Comparison of ENCODE assay signal across 27 cellular contexts in genomic region chr6:83273596-83273995, GRCh38.
DNase-seq lines count a peak whose midpoint lies in the region; ATAC-seq and TF ChIP-seq lines count a peak whose summit lies in the region.
"Had no signal": no experiment of that assay in that cellular context is flagged by ENCODE, and none has a peak within 500 bp of the region (broad histone marks: within the 10 kb centered on the region; RNA-seq: fewer than 3 reads in every experiment).

No MANE protein-coding gene starts in this region.

- ATAC-seq in GM21447 (IDR thresholded peaks at IDR 0.05; ENCODE audit: unreplicated experiment) (no peak), HG03469 (IDR thresholded peaks at IDR 0.05; ENCODE audit: unreplicated experiment) (no peak)
- ATAC-seq in activated CD8-positive, alpha-beta memory T cell treated with anti-CD3 and anti-CD28 coated beads, Interleukin-2, amount 10 ng/mL, durations not matched to agents 7 days and 5 days = no peak
- ATAC-seq: effector memory CD8-positive, alpha-beta T cell; heart left ventricle; left colon had no signal

- no peaks in the 10 kb centered on the region for H3K9me3 Mint-ChIP-seq in activated CD8-positive, alpha-beta memory T cell treated with anti-CD3 and anti-CD28 coated beads, Interleukin-2, amount 10 ng/mL, durations not matched to agents 7 days and 5 days (ENCODE audit: low read depth)
- H3K9me3 Mint-ChIP-seq in type B pancreatic cell = no peaks in the 10 kb centered on the region
- H3K9me3 Mint-ChIP-seq: activated naive CD8-positive, alpha-beta T cell treated with anti-CD3 and anti-CD28 coated beads, Interleukin-2, amount 10 ng/mL, durations not matched to agents 7 days and 5 days; brain; effector memory CD8-positive, alpha-beta T cell; memory B cell had no signal

- peaks cover 7% of the 10 kb centered on the region for H3K27me3 Mint-ChIP-seq in activated CD8-positive, alpha-beta memory T cell treated with anti-CD3 and anti-CD28 coated beads, Interleukin-2, amount 10 ng/mL, durations not matched to agents 7 days and 5 days
- H3K27me3 Mint-ChIP-seq in type B pancreatic cell = no peaks in the 10 kb centered on the region
- H3K27me3 Mint-ChIP-seq: brain; effector memory CD8-positive, alpha-beta T cell had no signal

- DNase-seq in AG04449 (ENCODE audit: low read depth, low spot score) (peak; percentile 7), LHCN-M2 (ENCODE audit: low read depth) (peak; percentile 31), epithelial cell of esophagus (ENCODE audit: low read depth) (peak; percentile 7), myocyte (ENCODE audit: low read depth) (peak; percentile 20), type B pancreatic cell (ENCODE audit: extremely low spot score, unreplicated experiment) (no peak)
- DNase-seq in activated CD8-positive, alpha-beta memory T cell treated with anti-CD3 and anti-CD28 coated beads, Interleukin-2, amount 10 ng/mL, durations not matched to agents 7 days and 5 days = no peak
- DNase-seq: activated naive CD8-positive, alpha-beta T cell treated with anti-CD3 and anti-CD28 coated beads, Interleukin-2, amount 10 ng/mL, durations not matched to agents 7 days and 5 days; colonic mucosa; COR-L47; DMS79 treated with DMSO at 0.1 percent for 48 hours; effector memory CD8-positive, alpha-beta T cell; heart left ventricle; Kasumi-1; left colon; NCI-H1048; NCI-H187; NCI-H226; NCI-H748 treated with DMSO at 0.1 percent for 48 hours; RPMI8226; WERI-Rb-1 had no signal

- TF ChIP-seq CTCF in AG04449 (IDR thresholded peaks at IDR 0.05; ENCODE audit: insufficient read depth, low read length, missing control alignments) = no peak
- TF ChIP-seq CTCF in epithelial cell of esophagus (IDR thresholded peaks at IDR 0.05; ENCODE audit: insufficient read depth, low read depth, low read length, missing control alignments) = no peak
- no peak for TF ChIP-seq CTCF in type B pancreatic cell (conservative IDR thresholded peaks at IDR 0.05)

- no peak overlapping the region for H3K4me3 ChIP-seq in AG04449 (ENCODE audit: low read depth, low read length)
- H3K4me3 ChIP-seq in epithelial cell of esophagus (ENCODE audit: low read length) = no peak overlapping the region
- H3K4me3 ChIP-seq: BLaER1, colonic mucosa, esophagus muscularis mucosa, heart left ventricle, SK-N-MC had no signal

- no peak overlapping the region for H3K27ac Mint-ChIP-seq in activated CD8-positive, alpha-beta memory T cell treated with anti-CD3 and anti-CD28 coated beads, Interleukin-2, amount 10 ng/mL, durations not matched to agents 7 days and 5 days
- no peak overlapping the region for H3K27ac Mint-ChIP-seq in type B pancreatic cell
- H3K27ac Mint-ChIP-seq: activated naive CD8-positive, alpha-beta T cell treated with anti-CD3 and anti-CD28 coated beads, Interleukin-2, amount 10 ng/mL, durations not matched to agents 7 days and 5 days; brain; effector memory CD8-positive, alpha-beta T cell; memory B cell had no signal

- no peaks in the 10 kb centered on the region for H3K4me1 Mint-ChIP-seq in activated CD8-positive, alpha-beta memory T cell treated with anti-CD3 and anti-CD28 coated beads, Interleukin-2, amount 10 ng/mL, durations not matched to agents 7 days and 5 days
- H3K4me1 Mint-ChIP-seq in type B pancreatic cell (ENCODE audit: unreplicated experiment) = no peaks in the 10 kb centered on the region
- H3K4me1 Mint-ChIP-seq: activated naive CD8-positive, alpha-beta T cell treated with anti-CD3 and anti-CD28 coated beads, Interleukin-2, amount 10 ng/mL, durations not matched to agents 7 days and 5 days; brain; memory B cell had no signal

- no peak overlapping the region for H3K4me3 Mint-ChIP-seq in activated CD8-positive, alpha-beta memory T cell treated with anti-CD3 and anti-CD28 coated beads, Interleukin-2, amount 10 ng/mL, durations not matched to agents 7 days and 5 days
- no peak overlapping the region for H3K4me3 Mint-ChIP-seq in type B pancreatic cell
- H3K4me3 Mint-ChIP-seq: activated naive CD8-positive, alpha-beta T cell treated with anti-CD3 and anti-CD28 coated beads, Interleukin-2, amount 10 ng/mL, durations not matched to agents 7 days and 5 days; brain; effector memory CD8-positive, alpha-beta T cell; memory B cell had no signal

- H3K36me3 Mint-ChIP-seq in activated CD8-positive, alpha-beta memory T cell treated with anti-CD3 and anti-CD28 coated beads, Interleukin-2, amount 10 ng/mL, durations not matched to agents 7 days and 5 days = no peaks in the 10 kb centered on the region
- no peaks in the 10 kb centered on the region for H3K36me3 Mint-ChIP-seq in type B pancreatic cell
- H3K36me3 Mint-ChIP-seq: activated naive CD8-positive, alpha-beta T cell treated with anti-CD3 and anti-CD28 coated beads, Interleukin-2, amount 10 ng/mL, durations not matched to agents 7 days and 5 days; brain; memory B cell had no signal

- POLR2A ChIA-PET in AG04449 (lab: Yijun Ruan, JAX) = no interaction called here

- CTCF ChIA-PET in AG04449 (lab: Yijun Ruan, JAX) = no interaction called here
- CTCF ChIA-PET in activated CD8-positive, alpha-beta memory T cell treated with anti-CD3 and anti-CD28 coated beads, Interleukin-2, amount 10 ng/mL, durations not matched to agents 7 days and 5 days (lab: Charles Lee) = no interaction called here

Comparison
In these comparisons a context has a peak if more than half of its experiments do, and no peak if none do; other contexts are left out.
1. DNase-seq: peak in AG04449 (single experiment), LHCN-M2 (single experiment), epithelial cell of esophagus (single experiment) and myocyte (single experiment); none in activated CD8-positive, alpha-beta memory T cell treated with anti-CD3 and anti-CD28 coated beads, Interleukin-2, amount 10 ng/mL, durations not matched to agents 7 days and 5 days (single experiment) and type B pancreatic cell (single experiment).